7 cellular contexts compared by ENCODE assay signal in the genomic region with DNA sequence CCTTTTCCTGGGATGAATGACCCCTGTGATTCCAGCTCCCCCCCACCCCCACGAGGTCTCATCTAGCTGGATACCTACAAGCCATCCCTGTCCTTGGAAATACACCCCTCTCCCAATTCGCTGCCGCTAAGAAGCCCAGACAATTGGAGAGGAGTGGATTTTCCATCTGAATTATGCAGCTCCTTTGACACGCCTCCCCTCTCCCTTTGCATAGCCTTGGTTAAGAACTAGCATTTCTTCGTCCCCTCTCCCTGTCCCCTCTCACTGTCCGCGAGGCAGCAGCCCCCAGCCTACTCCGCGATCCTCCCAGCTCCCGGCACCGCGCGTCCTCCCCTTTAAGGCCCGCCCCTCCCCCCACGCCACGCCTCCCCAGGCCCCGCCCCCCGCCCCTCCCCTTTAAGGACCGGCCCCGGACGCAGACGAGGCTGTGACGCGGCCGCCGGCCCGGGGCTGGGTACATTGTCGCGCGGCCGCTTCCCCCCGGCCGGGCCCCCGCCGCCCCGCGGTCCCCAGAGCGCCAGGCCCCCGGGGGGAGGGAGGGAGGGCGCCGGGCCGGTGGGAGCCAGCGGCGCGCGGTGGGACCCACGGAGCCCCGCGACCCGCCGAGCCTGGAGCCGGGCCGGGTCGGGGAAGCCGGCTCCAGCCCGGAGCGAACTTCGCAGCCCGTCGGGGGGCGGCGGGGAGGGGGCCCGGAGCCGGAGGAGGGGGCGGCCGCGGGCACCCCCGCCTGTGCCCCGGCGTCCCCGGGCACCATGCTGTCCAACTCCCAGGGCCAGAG. TPM values are rescaled to one million over a fixed set of nuclear protein-coding genes. Genes with fewer than 3 reads are reported as not detected.
DNase-seq lines count a peak whose midpoint lies in the region; ATAC-seq and TF ChIP-seq lines count a peak whose summit lies in the region.

A gene (plus strand): TSS at position 428 of the 778 bp plus-strand sequence. CDS start 325 bp downstream, at position 753.

- WGBS in mesendoderm (ENCODE audit: extremely low coverage, insufficient coverage, low lambda C conversion rate) = no CpG with 5 or more reads among the region's 71 CpGs

- peaks cover 10% of the 10 kb centered on the region for H3K4me1 ChIP-seq in mesendoderm (ENCODE audit: control insufficient read depth, low read depth, low read length)

- peak within 1 kb of the TSS; percentile 96 to 98 for H3K4me3 Mint-ChIP-seq in effector memory CD8-positive, alpha-beta T cell

- no peaks in the 10 kb centered on the region for H3K27me3 ChIP-seq in mesendoderm (ENCODE audit: insufficient read depth, low read length, poor library complexity)

- H3K27ac ChIP-seq in mesendoderm (ENCODE audit: low read depth, low read length) = peak within 1 kb of the TSS; percentile 70

- peaks cover 23% of the 10 kb centered on the region for H3K79me2 ChIP-seq in mesendoderm (ENCODE audit: control insufficient read depth, insufficient read depth, low read length)

- H2AK5ac ChIP-seq in mesendoderm (ENCODE audit: low read length) = no peak within 1 kb of the TSS

- peak within 1 kb of the TSS; percentile 88 for H3K56ac ChIP-seq in mesendoderm (ENCODE audit: low read length)

- peaks cover 33 to 35% of the 10 kb centered on the region in 2 donors for H3K4me1 Mint-ChIP-seq in effector memory CD8-positive, alpha-beta T cell (ENCODE audit: low read depth in 2 of 2)

- peak within 1 kb of the TSS; percentile 65 for H3K4ac ChIP-seq in mesendoderm (ENCODE audit: low read depth, low read length)

- H4K8ac ChIP-seq in mesendoderm (ENCODE audit: low read depth, low read length) = no peak within 1 kb of the TSS

- DNase-seq in NCI-H774 (lab: John Stamatoyannopoulos, UW) (peak; percentile 45), mesendoderm (peak; percentile 74)
- peak; percentile 88 for DNase-seq in activated CD8-positive, alpha-beta memory T cell treated with anti-CD3 and anti-CD28 coated beads for 24 hours
- peak; percentile 60 to 66 (median 65) for DNase-seq in effector memory CD8-positive, alpha-beta T cell
- peak; percentile 61 for DNase-seq in stimulated activated CD8-positive, alpha-beta memory T cell treated with anti-CD3 and anti-CD28 coated beads, Interleukin-12 subunit alpha, Interleukin-12 subunit beta, amount 100 ng/mL, for 24 hours (ENCODE audit: extremely low read depth)

- no peak within 1 kb of the TSS for H4K5ac ChIP-seq in mesendoderm (ENCODE audit: low read length)

- H3K18ac ChIP-seq in mesendoderm (ENCODE audit: low read length) = peak within 1 kb of the TSS; percentile 85

- H3K36me3 ChIP-seq in mesendoderm (ENCODE audit: control insufficient read depth, insufficient read depth, low read length) = no peaks in the 10 kb centered on the region

- peak within 1 kb of the TSS; percentile 45 for H3K23ac ChIP-seq in mesendoderm (ENCODE audit: low read length)

- H3K27ac Mint-ChIP-seq in effector memory CD8-positive, alpha-beta T cell = peak within 1 kb of the TSS; percentile 97 to 98

- peak within 1 kb of the TSS; percentile 90 for H3K9ac ChIP-seq in mesendoderm (ENCODE audit: low read length)

- H3K4me2 ChIP-seq in mesendoderm (ENCODE audit: low read length) = peak within 1 kb of the TSS; percentile 67

- no peak within 1 kb of the TSS for H2BK5ac ChIP-seq in mesendoderm (ENCODE audit: low read length)

- H2BK120ac ChIP-seq in mesendoderm (ENCODE audit: low read depth, low read length) = peak within 1 kb of the TSS; percentile 47

- H3K4me3 ChIP-seq in mesendoderm (ENCODE audit: low read length) = peak within 1 kb of the TSS; percentile 84

- H3K79me1 ChIP-seq in mesendoderm (ENCODE audit: low read length) = peaks cover 12% of the 10 kb centered on the region

- H3K27me3 Mint-ChIP-seq in effector memory CD8-positive, alpha-beta T cell = peaks cover 0 to 7% of the 10 kb centered on the region in 2 donors

- peak; percentile 36 for ATAC-seq in HG03025 (IDR thresholded peaks at IDR 0.05; ENCODE audit: low FRiP score, unreplicated experiment)
- peak; percentile 74 for ATAC-seq in effector memory CD8-positive, alpha-beta T cell (replicated peaks)

- H3K9me3 Mint-ChIP-seq in effector memory CD8-positive, alpha-beta T cell = no peaks in the 10 kb centered on the region

- peaks cover 40% of the 10 kb centered on the region for H3K36me3 Mint-ChIP-seq in effector memory CD8-positive, alpha-beta T cell (ENCODE audit: insufficient read depth)

- H2BK15ac ChIP-seq in mesendoderm (replicated peaks; ENCODE audit: low read depth) = peak within 1 kb of the TSS; percentile 64

- peak; percentile 47 for TF ChIP-seq POLR2A in GM15510 (IDR thresholded peaks at IDR 0.05; ENCODE audit: borderline replicate concordance, extremely low read depth, insufficient read length)

RNA-seq across cellular contexts. Expression of the gene that starts here (rescaled TPM):
- polyA plus RNA-seq in mesendoderm (2013, experiment 1 of 2) = 32.5 TPM
- polyA plus RNA-seq in mesendoderm (2013, experiment 2 of 2) = 32.5 TPM

Comparison
In these comparisons a context has a peak if more than half of its experiments do, and no peak if none do; other contexts are left out.
1. Peak in every context shown above with its lines: DNase-seq, ATAC-seq, H3K4me3 ChIP-seq and H3K27ac ChIP-seq.